ENCODE assay signal across 1 cellular context in genomic region chr3:167734498-167735232, GRCh38.
TF ChIP-seq lines count a peak whose summit lies in the region.

Gene PDCD10 (minus strand): TSS chr3:167734892. CDS start chr3:167720157, 14,735 bp downstream.

TF ChIP-seq in HepG2, 621 proteins besides CTCF, POLR2A, EP300 and RAD21 (continued from another document and continues in another):
- TF ChIP-seq ELF4 (CRISPR knock-in tag; IDR thresholded peaks at IDR 0.05; ENCODE audit: borderline replicate concordance) (peak; percentile 77; the same call in 1 of the 2 replicates), MEIS1 (CRISPR knock-in tag; IDR thresholded peaks at IDR 0.05; ENCODE audit: borderline replicate concordance) (no peak), FOXK2 (IDR thresholded peaks at IDR 0.05) (no peak), ZBTB3 (CRISPR knock-in tag; IDR thresholded peaks at IDR 0.05; ENCODE audit: borderline replicate concordance, low read depth) (no peak), HOXA7 (CRISPR knock-in tag; IDR thresholded peaks at IDR 0.05) (no peak), ZNF788 (CRISPR knock-in tag; IDR thresholded peaks at IDR 0.05; ENCODE audit: borderline replicate concordance) (peak; percentile 59; the same call in 1 of the 2 replicates), JUNB (CRISPR knock-in tag; IDR thresholded peaks at IDR 0.05; ENCODE audit: borderline replicate concordance) (no peak), ZC3H13 (CRISPR knock-in tag; IDR thresholded peaks at IDR 0.05) (no peak), TMF1 (CRISPR knock-in tag; IDR thresholded peaks at IDR 0.05; ENCODE audit: low read depth) (no peak), ISL2 (CRISPR knock-in tag; IDR thresholded peaks at IDR 0.05) (peak; percentile 18; the same call in 1 of the 2 replicates), BATF2 (CRISPR knock-in tag; IDR thresholded peaks at IDR 0.05) (no peak), SP5 (CRISPR knock-in tag; IDR thresholded peaks at IDR 0.05; ENCODE audit: borderline replicate concordance, low read depth) (peak; percentile 60; the same call in 1 of the 2 replicates), CHCHD3 (CRISPR knock-in tag; IDR thresholded peaks at IDR 0.05) (no peak), RBM22 (optimal IDR thresholded peaks at IDR 0.05; ENCODE audit: low read length) (no peak), ZSCAN12 (CRISPR knock-in tag; IDR thresholded peaks at IDR 0.05) (no peak), TEAD2 (CRISPR knock-in tag; IDR thresholded peaks at IDR 0.05) (no peak), ZNF552 (CRISPR knock-in tag; IDR thresholded peaks at IDR 0.05; ENCODE audit: borderline replicate concordance) (no peak), PRDM4 (CRISPR knock-in tag; IDR thresholded peaks at IDR 0.05; ENCODE audit: borderline replicate concordance) (no peak), ZFP90 (CRISPR knock-in tag; IDR thresholded peaks at IDR 0.05; ENCODE audit: borderline replicate concordance) (0 out of 2 replicates have a peak, but pooled peaks have one; percentile 41), DPF2 (CRISPR knock-in tag; IDR thresholded peaks at IDR 0.05; ENCODE audit: borderline replicate concordance, low read depth) (no peak), TOPORS (CRISPR knock-in tag; IDR thresholded peaks at IDR 0.05) (no peak), REXO4 (CRISPR knock-in tag; IDR thresholded peaks at IDR 0.05; ENCODE audit: borderline replicate concordance) (no peak), FOXO4 (CRISPR knock-in tag; conservative IDR thresholded peaks at IDR 0.05) (no peak), ATF7 (IDR thresholded peaks at IDR 0.05) (no peak), ATF7 (CRISPR knock-in tag; IDR thresholded peaks at IDR 0.05) (no peak), GMEB1 (CRISPR knock-in tag; IDR thresholded peaks at IDR 0.05; ENCODE audit: borderline replicate concordance) (peak; percentile 88), UBTF (CRISPR knock-in tag; IDR thresholded peaks at IDR 0.05) (peak; percentile 75), NCOA1 (CRISPR knock-in tag; IDR thresholded peaks at IDR 0.05) (peak; percentile 6; the same call in 1 of the 2 replicates), ZC3H4 (CRISPR knock-in tag; IDR thresholded peaks at IDR 0.05; ENCODE audit: borderline replicate concordance) (no peak), JUND (CRISPR knock-in tag; IDR thresholded peaks at IDR 0.05) (peak; percentile 39; the same call in 1 of the 2 replicates), CREB1 (IDR thresholded peaks at IDR 0.05) (peak; percentile 75), CREB1 (CRISPR knock-in tag; IDR thresholded peaks at IDR 0.05) (peak; percentile 90)
- TF ChIP-seq, protein P1, sequence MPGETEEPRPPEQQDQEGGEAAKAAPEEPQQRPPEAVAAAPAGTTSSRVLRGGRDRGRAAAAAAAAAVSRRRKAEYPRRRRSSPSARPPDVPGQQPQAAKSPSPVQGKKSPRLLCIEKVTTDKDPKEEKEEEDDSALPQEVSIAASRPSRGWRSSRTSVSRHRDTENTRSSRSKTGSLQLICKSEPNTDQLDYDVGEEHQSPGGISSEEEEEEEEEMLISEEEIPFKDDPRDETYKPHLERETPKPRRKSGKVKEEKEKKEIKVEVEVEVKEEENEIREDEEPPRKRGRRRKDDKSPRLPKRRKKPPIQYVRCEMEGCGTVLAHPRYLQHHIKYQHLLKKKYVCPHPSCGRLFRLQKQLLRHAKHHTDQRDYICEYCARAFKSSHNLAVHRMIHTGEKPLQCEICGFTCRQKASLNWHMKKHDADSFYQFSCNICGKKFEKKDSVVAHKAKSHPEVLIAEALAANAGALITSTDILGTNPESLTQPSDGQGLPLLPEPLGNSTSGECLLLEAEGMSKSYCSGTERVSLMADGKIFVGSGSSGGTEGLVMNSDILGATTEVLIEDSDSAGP (CRISPR knock-in tag; IDR thresholded peaks at IDR 0.05; ENCODE audit: borderline replicate concordance) = peak; percentile 76; the same call in 1 of the 2 replicates
- TF ChIP-seq, protein P2, sequence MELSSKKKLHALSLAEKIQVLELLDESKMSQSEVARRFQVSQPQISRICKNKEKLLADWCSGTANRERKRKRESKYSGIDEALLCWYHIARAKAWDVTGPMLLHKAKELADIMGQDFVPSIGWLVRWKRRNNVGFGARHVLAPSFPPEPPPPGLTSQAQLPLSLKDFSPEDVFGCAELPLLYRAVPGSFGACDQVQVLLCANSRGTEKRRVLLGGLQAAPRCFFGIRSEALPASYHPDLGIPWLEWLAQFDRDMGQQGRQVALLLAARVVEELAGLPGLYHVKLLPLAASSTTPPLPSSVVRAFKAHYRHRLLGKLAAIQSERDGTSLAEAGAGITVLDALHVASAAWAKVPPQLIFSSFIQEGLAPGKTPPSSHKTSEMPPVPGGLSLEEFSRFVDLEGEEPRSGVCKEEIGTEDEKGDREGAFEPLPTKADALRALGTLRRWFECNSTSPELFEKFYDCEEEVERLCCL (CRISPR knock-in tag; IDR thresholded peaks at IDR 0.05; ENCODE audit: borderline replicate concordance) = no peak
- TF ChIP-seq, protein P3, sequence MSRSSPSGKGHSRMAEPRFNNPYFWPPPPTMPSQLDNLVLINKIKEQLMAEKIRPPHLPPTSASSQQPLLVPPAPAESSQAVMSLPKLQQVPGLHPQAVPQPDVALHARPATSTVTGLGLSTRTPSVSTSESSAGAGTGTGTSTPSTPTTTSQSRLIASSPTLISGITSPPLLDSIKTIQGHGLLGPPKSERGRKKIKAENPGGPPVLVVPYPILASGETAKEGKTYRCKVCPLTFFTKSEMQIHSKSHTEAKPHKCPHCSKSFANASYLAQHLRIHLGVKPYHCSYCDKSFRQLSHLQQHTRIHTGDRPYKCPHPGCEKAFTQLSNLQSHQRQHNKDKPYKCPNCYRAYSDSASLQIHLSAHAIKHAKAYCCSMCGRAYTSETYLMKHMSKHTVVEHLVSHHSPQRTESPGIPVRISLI (CRISPR knock-in tag; IDR thresholded peaks at IDR 0.05; ENCODE audit: borderline replicate concordance) = no peak
- TF ChIP-seq, protein P4, sequence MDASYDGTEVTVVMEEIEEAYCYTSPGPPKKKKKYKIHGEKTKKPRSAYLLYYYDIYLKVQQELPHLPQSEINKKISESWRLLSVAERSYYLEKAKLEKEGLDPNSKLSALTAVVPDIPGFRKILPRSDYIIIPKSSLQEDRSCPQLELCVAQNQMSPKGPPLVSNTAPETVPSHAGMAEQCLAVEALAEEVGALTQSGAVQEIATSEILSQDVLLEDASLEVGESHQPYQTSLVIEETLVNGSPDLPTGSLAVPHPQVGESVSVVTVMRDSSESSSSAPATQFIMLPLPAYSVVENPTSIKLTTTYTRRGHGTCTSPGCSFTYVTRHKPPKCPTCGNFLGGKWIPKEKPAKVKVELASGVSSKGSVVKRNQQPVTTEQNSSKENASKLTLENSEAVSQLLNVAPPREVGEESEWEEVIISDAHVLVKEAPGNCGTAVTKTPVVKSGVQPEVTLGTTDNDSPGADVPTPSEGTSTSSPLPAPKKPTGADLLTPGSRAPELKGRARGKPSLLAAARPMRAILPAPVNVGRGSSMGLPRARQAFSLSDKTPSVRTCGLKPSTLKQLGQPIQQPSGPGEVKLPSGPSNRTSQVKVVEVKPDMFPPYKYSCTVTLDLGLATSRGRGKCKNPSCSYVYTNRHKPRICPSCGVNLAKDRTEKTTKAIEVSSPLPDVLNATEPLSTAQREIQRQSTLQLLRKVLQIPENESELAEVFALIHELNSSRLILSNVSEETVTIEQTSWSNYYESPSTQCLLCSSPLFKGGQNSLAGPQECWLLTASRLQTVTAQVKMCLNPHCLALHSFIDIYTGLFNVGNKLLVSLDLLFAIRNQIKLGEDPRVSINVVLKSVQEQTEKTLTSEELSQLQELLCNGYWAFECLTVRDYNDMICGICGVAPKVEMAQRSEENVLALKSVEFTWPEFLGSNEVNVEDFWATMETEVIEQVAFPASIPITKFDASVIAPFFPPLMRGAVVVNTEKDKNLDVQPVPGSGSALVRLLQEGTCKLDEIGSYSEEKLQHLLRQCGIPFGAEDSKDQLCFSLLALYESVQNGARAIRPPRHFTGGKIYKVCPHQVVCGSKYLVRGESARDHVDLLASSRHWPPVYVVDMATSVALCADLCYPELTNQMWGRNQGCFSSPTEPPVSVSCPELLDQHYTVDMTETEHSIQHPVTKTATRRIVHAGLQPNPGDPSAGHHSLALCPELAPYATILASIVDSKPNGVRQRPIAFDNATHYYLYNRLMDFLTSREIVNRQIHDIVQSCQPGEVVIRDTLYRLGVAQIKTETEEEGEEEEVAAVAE (CRISPR knock-in tag; IDR thresholded peaks at IDR 0.05; ENCODE audit: borderline replicate concordance) = peak; percentile 80
- TF ChIP-seq, protein P5, sequence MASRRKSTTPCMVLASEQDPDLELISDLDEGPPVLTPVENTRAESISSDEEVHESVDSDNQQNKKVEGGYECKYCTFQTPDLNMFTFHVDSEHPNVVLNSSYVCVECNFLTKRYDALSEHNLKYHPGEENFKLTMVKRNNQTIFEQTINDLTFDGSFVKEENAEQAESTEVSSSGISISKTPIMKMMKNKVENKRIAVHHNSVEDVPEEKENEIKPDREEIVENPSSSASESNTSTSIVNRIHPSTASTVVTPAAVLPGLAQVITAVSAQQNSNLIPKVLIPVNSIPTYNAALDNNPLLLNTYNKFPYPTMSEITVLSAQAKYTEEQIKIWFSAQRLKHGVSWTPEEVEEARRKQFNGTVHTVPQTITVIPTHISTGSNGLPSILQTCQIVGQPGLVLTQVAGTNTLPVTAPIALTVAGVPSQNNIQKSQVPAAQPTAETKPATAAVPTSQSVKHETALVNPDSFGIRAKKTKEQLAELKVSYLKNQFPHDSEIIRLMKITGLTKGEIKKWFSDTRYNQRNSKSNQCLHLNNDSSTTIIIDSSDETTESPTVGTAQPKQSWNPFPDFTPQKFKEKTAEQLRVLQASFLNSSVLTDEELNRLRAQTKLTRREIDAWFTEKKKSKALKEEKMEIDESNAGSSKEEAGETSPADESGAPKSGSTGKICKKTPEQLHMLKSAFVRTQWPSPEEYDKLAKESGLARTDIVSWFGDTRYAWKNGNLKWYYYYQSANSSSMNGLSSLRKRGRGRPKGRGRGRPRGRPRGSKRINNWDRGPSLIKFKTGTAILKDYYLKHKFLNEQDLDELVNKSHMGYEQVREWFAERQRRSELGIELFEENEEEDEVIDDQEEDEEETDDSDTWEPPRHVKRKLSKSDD (CRISPR knock-in tag; IDR thresholded peaks at IDR 0.05; ENCODE audit: low read depth) = no peak
- TF ChIP-seq, protein P6, sequence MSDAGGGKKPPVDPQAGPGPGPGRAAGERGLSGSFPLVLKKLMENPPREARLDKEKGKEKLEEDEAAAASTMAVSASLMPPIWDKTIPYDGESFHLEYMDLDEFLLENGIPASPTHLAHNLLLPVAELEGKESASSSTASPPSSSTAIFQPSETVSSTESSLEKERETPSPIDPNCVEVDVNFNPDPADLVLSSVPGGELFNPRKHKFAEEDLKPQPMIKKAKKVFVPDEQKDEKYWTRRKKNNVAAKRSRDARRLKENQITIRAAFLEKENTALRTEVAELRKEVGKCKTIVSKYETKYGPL (CRISPR knock-in tag; IDR thresholded peaks at IDR 0.05) = no peak
